ENCODE assay signal across 23 cellular contexts in the genomic region with DNA sequence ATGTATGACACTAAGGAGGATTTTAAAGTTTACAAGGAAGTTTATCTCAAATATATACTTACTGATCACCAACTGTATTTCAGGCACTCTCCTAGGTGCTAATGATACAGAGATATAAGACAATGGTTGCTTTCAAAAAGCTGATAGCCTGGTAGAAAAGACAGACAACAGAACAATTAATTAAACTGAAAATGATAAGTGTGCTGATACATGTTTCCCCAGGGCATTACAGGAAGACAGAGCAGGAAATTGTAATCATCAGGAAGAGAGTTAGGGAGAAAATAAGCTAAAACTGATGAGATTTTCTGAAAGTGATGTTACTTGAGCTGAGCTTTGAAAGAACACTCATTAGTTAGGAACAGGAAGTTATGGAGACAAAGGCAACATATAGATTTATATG.
"Had no signal": no experiment of that assay in that cellular context is flagged by ENCODE, and none has a peak within 500 bp of the region (broad histone marks: within the 10 kb centered on the region; RNA-seq: fewer than 3 reads in every experiment).

No MANE protein-coding gene starts in this region.

- H3K9me3 ChIP-seq: pancreas, testis, tibial nerve, upper lobe of right lung, vagina had no signal

- H3K27me3 ChIP-seq: foreskin keratinocyte, hepatocyte, pancreas, testis, tibial nerve, upper lobe of right lung, vagina had no signal

- H3K27ac ChIP-seq: foreskin keratinocyte, hepatocyte, pancreas, testis, tibial nerve, upper lobe of right lung, vagina had no signal

- H3K27me3 Mint-ChIP-seq: dendritic cell treated with granulocyte-macrophage colony-stimulating factor and Interleukin-4, amounts not matched to agents 40 ng/mL and 50 ng/mL, for 4 days; effector memory CD8-positive, alpha-beta T cell; naive B cell; progenitor cell of endocrine pancreas; stimulated activated memory B cell treated with anti-CD40 and anti-IgM and Interleukin-4, amounts not matched to agents 10 μg/mL and 1 μg/mL and 100 μg/mL, for 72 hours; stimulated activated naive CD8-positive, alpha-beta T cell treated with anti-CD3 and anti-CD28 coated beads, Interleukin-15, Interleukin-2, amounts not matched to agents 100 ng/mL and 50 ng/mL, for 24 hours had no signal

- H3K36me3 ChIP-seq: pancreas, upper lobe of right lung, vagina had no signal

- H3K4me1 ChIP-seq: pancreas, testis, tibial nerve, upper lobe of right lung, vagina had no signal

- H3K27ac Mint-ChIP-seq: dendritic cell treated with granulocyte-macrophage colony-stimulating factor and Interleukin-4, amounts not matched to agents 40 ng/mL and 50 ng/mL, for 4 days; effector memory CD8-positive, alpha-beta T cell; naive B cell; progenitor cell of endocrine pancreas; stimulated activated memory B cell treated with anti-CD40 and anti-IgM and Interleukin-4, amounts not matched to agents 10 μg/mL and 1 μg/mL and 100 μg/mL, for 72 hours; stimulated activated naive CD8-positive, alpha-beta T cell treated with anti-CD3 and anti-CD28 coated beads, Interleukin-15, Interleukin-2, amounts not matched to agents 100 ng/mL and 50 ng/mL, for 24 hours had no signal

- H3K4me1 Mint-ChIP-seq: nephron; stimulated activated memory B cell treated with anti-CD40 and anti-IgM and Interleukin-4, amounts not matched to agents 10 μg/mL and 1 μg/mL and 100 μg/mL, for 72 hours had no signal

- DNase-seq: effector memory CD8-positive, alpha-beta T cell; erythroblast; foreskin keratinocyte; head of caudate nucleus; left colon; left ventricle myocardium superior; mesenchymal stem cell; naive B cell; occipital lobe; pancreas; right cardiac atrium; stimulated activated CD4-positive, alpha-beta T cell treated with anti-CD3 and anti-CD28 coated beads, Interleukin-4, amount 100 ng/mL, for 1 hour; testis; upper lobe of right lung had no signal

- H3K4me3 ChIP-seq: hepatocyte, lung, pancreas, testis, tibial nerve, upper lobe of right lung, vagina had no signal

- ATAC-seq: effector memory CD8-positive, alpha-beta T cell; foreskin keratinocyte; left colon; left ventricle myocardium superior; pancreas; right cardiac atrium; stimulated activated memory B cell treated with anti-CD40 and anti-IgM and Interleukin-4, amounts not matched to agents 10 μg/mL and 1 μg/mL and 100 μg/mL, for 72 hours; upper lobe of right lung had no signal

- H3K4me3 Mint-ChIP-seq: dendritic cell treated with granulocyte-macrophage colony-stimulating factor and Interleukin-4, amounts not matched to agents 40 ng/mL and 50 ng/mL, for 4 days; effector memory CD8-positive, alpha-beta T cell; naive B cell; nephron; stimulated activated memory B cell treated with anti-CD40 and anti-IgM and Interleukin-4, amounts not matched to agents 10 μg/mL and 1 μg/mL and 100 μg/mL, for 72 hours; stimulated activated naive CD8-positive, alpha-beta T cell treated with anti-CD3 and anti-CD28 coated beads, Interleukin-15, Interleukin-2, amounts not matched to agents 100 ng/mL and 50 ng/mL, for 24 hours had no signal
